1 cellular context compared by ENCODE assay signal in the genomic region with DNA sequence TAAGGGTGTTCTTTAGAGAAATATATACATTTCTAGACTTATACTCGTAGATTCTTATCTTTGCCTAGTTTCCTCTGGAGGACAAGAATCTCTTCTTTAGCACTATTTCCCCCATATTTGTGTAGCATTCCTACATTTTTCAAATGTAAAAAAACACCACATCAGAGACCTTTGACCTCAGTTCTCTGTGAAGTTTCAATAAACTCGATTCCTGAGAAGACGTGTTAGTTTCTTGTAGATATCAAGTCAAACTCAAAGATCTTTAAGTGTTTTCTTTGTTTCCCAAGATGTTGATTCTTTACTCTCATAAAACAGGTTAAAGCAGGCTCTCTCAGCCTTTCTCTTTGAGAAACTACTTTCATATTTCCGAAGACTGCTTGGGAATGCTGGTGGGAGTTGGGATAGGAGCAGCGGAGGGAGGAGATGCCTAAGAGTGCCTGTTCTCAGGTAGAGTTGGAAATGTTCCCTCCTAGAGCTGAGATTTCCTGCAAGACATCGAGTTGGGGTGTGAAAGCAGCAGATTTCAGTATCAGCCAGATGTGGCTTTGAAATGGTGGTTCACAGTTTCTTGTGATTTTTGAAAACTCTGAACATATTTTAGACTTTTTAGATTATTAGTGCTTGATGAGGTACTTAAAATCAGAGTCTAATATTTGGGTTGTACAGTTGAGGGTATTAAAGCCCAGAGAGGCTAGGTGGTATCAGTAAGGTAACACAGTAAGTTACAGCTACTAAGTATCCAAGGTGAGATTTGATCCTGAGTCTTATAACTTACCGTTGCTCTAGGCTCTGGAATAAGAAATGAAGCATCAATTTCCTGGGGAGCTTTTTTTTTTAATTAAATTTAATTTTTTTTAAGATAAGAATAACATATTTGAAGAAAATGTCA.
TF ChIP-seq lines count a peak whose summit lies in the region.

No MANE protein-coding gene starts in this region.

TF ChIP-seq in HepG2, 621 proteins besides CTCF, POLR2A, EP300 and RAD21:
- no peak for TF ChIP-seq ZNF644 (CRISPR knock-in tag; IDR thresholded peaks at IDR 0.05; ENCODE audit: low read depth)
- TF ChIP-seq ZNF607 (CRISPR knock-in tag; IDR thresholded peaks at IDR 0.05; ENCODE audit: borderline replicate concordance): no peak
- no peak for TF ChIP-seq ZNF432 (CRISPR knock-in tag; IDR thresholded peaks at IDR 0.05; ENCODE audit: borderline replicate concordance)
- TF ChIP-seq, protein P1, sequence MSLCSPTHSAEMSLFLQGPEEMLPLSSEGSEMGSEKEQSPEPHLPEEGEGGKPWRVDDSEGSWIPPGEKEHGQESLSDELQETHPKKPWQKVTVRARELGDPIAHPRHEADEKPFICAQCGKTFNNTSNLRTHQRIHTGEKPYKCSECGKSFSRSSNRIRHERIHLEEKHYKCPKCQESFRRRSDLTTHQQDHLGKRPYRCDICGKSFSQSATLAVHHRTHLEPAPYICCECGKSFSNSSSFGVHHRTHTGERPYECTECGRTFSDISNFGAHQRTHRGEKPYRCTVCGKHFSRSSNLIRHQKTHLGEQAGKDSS (CRISPR knock-in tag; IDR thresholded peaks at IDR 0.05; ENCODE audit: borderline replicate concordance, low read depth): no peak
- TF ChIP-seq, protein P2, sequence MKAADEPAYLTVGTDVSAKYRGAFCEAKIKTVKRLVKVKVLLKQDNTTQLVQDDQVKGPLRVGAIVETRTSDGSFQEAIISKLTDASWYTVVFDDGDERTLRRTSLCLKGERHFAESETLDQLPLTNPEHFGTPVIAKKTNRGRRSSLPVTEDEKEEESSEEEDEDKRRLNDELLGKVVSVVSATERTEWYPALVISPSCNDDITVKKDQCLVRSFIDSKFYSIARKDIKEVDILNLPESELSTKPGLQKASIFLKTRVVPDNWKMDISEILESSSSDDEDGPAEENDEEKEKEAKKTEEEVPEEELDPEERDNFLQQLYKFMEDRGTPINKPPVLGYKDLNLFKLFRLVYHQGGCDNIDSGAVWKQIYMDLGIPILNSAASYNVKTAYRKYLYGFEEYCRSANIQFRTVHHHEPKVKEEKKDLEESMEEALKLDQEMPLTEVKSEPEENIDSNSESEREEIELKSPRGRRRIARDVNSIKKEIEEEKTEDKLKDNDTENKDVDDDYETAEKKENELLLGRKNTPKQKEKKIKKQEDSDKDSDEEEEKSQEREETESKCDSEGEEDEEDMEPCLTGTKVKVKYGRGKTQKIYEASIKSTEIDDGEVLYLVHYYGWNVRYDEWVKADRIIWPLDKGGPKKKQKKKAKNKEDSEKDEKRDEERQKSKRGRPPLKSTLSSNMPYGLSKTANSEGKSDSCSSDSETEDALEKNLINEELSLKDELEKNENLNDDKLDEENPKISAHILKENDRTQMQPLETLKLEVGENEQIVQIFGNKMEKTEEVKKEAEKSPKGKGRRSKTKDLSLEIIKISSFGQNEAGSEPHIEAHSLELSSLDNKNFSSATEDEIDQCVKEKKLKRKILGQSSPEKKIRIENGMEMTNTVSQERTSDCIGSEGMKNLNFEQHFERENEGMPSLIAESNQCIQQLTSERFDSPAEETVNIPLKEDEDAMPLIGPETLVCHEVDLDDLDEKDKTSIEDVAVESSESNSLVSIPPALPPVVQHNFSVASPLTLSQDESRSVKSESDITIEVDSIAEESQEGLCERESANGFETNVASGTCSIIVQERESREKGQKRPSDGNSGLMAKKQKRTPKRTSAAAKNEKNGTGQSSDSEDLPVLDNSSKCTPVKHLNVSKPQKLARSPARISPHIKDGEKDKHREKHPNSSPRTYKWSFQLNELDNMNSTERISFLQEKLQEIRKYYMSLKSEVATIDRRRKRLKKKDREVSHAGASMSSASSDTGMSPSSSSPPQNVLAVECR (CRISPR knock-in tag; IDR thresholded peaks at IDR 0.05; ENCODE audit: borderline replicate concordance): no peak
